Comparison of ENCODE assay signal across 19 cellular contexts in the genomic region with DNA sequence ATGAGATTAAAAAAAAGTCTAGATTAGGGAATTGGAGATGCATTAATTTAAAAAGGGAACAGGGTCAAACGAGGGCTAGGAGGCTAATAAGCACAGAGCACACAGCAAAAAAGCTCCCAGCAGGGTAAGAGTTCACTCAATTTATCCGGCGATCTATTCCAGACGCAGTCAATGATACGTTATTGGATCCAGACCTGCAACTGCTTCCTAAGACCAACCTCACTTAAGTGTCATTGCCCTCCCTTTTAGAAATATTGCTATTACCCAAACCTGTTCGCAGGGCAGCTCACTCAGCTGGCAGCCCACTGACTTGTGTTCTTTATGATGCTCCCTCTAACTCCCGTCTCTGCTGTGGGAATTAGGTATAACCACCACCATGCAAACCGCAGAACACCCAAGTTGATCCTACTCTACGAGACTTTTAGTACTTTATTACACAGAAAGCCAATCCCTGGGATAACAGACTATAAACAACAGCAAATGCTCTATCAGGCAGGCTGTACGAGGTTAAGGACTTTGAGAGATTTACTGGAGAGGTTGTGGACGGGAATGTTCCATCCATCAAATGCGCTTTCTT.
A peak's percentile ranks its signal among the peaks of the same experiment; 100 is the strongest.
DNase-seq lines count a peak whose midpoint lies in the region; ATAC-seq, FAIRE-seq and TF ChIP-seq lines count a peak whose summit lies in the region.
"Had no signal": no experiment of that assay in that cellular context is flagged by ENCODE, and none has a peak within 500 bp of the region (broad histone marks: within the 10 kb centered on the region; RNA-seq: fewer than 3 reads in every experiment).

No MANE protein-coding gene starts in this region.

- H3K79me2 ChIP-seq in Karpas-422 (ENCODE audit: low read length) (no peaks in the 10 kb centered on the region), SK-N-SH (ENCODE audit: insufficient read depth) (no peaks in the 10 kb centered on the region)

- H3K4me2 ChIP-seq in Karpas-422 (ENCODE audit: low read depth, low read length, poor library complexity, severe bottlenecking): no peak overlapping the region
- no peak overlapping the region for H3K4me2 ChIP-seq in SK-N-SH
- H3K4me2 ChIP-seq: KMS-11, PC-9 had no signal

- WGBS in SK-N-SH (ENCODE audit: low lambda C conversion rate): 70% methylated on average over 12 of the region's 12 CpGs
- WGBS in small intestine, 3 donors: 18 to 52% (median 30%) methylated on average over 12 of the region's 12 CpGs

- no peak for TF ChIP-seq CTCF in SK-N-SH (IDR thresholded peaks at IDR 0.05)

- peak in 1 of 2 experiments; percentile 87; a peak in 2 of 4 replicates for TF ChIP-seq EP300 in SK-N-SH (IDR thresholded peaks at IDR 0.05; ENCODE audit: borderline replicate concordance in 1 of 2, low read depth in 1 of 2, low read length in 1 of 2)

- ATAC-seq in left colon: peak; percentile 82

- CTCF ChIA-PET in SK-N-SH (lab: Yijun Ruan, JAX): interaction anchor here (1.0 to 2.0 kb wide), 5 partner anchors 11 to 254 kb away, joined by 3 to 7 read pairs (median 4); no protein-coding TSS in a partner anchor

- peaks cover 3% of the 10 kb centered on the region for H3K4me1 ChIP-seq in Karpas-422 (ENCODE audit: low read length)
- peaks cover 4 to 41% of the 10 kb centered on the region in 2 experiments; a peak in 3 of 4 replicates for H3K4me1 ChIP-seq in SK-N-SH (ENCODE audit: control insufficient read depth in 1 of 2, insufficient read depth in 2 of 2, low read depth in 1 of 2, low read length in 1 of 2)
- peaks cover 0 to 5% of the 10 kb centered on the region in 2 donors for H3K4me1 ChIP-seq in small intestine (ENCODE audit: control insufficient read depth in 2 of 2, insufficient read depth in 1 of 2, low read depth in 1 of 2, low read length in 1 of 2)

- H3K9me3 ChIP-seq in Karpas-422 (ENCODE audit: low read length) (no peaks in the 10 kb centered on the region), SK-N-SH (no peaks in the 10 kb centered on the region), small intestine (ENCODE audit: control insufficient read depth, low read depth) (peaks cover 1% of the 10 kb centered on the region)

- no peak for FAIRE-seq in small intestine (lab: Jason Lieb, UNC)
- FAIRE-seq: GM12892, H1 had no signal

- no peaks in the 10 kb centered on the region for H3F3A ChIP-seq in SK-N-SH (replicated peaks; ENCODE audit: insufficient read depth)

- H3K27ac ChIP-seq in Karpas-422 (ENCODE audit: low read length) (no peak overlapping the region), SK-N-SH (ENCODE audit: low read depth in 2 of 2, low read length in 1 of 2) (peak overlapping the region in 1 of 2 experiments; percentile 76; a peak in 2 of 4 replicates), small intestine (ENCODE audit: low read depth in 1 of 2, low read length in 1 of 2) (no peak overlapping the region)
- H3K27ac ChIP-seq: C4-2B, KMS-11, PC-9, SK-N-MC had no signal

- H3K9me2 ChIP-seq in Karpas-422 (replicated peaks; ENCODE audit: insufficient read depth, low read length) (no peaks in the 10 kb centered on the region), SK-N-SH (no peaks in the 10 kb centered on the region)

- no peak overlapping the region for H3K9ac ChIP-seq in Karpas-422 (ENCODE audit: low read length)
- no peak overlapping the region for H3K9ac ChIP-seq in SK-N-SH
- H3K9ac ChIP-seq: KMS-11 had no signal

- intact Hi-C loops in left colon (cut with DNase I, micrococcal nuclease): no loop called here

- H3K4me3 ChIP-seq in Karpas-422 (ENCODE audit: low read length) (no peak overlapping the region), SK-N-SH (ENCODE audit: low read depth in 2 of 2, low read length in 1 of 2) (no peak overlapping the region), small intestine (ENCODE audit: low read depth in 1 of 2, low read length in 2 of 2) (no peak overlapping the region)
- H3K4me3 ChIP-seq: PC-9, SK-N-MC had no signal

- DNase-seq in Karpas-422 (peak; percentile 11), SK-N-SH (peak; percentile 73), left colon (no peak), small intestine (peak; percentile 37), CD1c-positive myeloid dendritic cell (ENCODE audit: extremely low spot score) (no peak), hepatic stellate cell (ENCODE audit: low spot score) (no peak), NCI-H1048 (lab: John Stamatoyannopoulos, UW) (no peak)
- DNase-seq: HFFc6; MM.1S; NCI-H1105 treated with DMSO at 0.1 percent for 48 hours; NCI-H187 treated with DMSO at 0.1 percent for 48 hours; NCI-H526 treated with DMSO at 0.1 percent for 48 hours; NK-92 treated with Interleukin-12 subunit alpha and Interleukin-12 subunit beta, amount 100 ng/mL, for 24 hours; PC-9 had no signal

- H2AFZ ChIP-seq in Karpas-422 (ENCODE audit: low read length) (no peak overlapping the region), SK-N-SH (ENCODE audit: low read depth) (no peak overlapping the region)
- H2AFZ ChIP-seq: PC-9 had no signal

- no peaks in the 10 kb centered on the region for H3K27me3 ChIP-seq in Karpas-422 (ENCODE audit: low read length)
- H3K27me3 ChIP-seq in SK-N-SH (ENCODE audit: insufficient read depth): no peaks in the 10 kb centered on the region
- no peaks in the 10 kb centered on the region for H3K27me3 ChIP-seq in small intestine (ENCODE audit: control insufficient read depth in 2 of 2, insufficient read depth in 2 of 2, low read length in 2 of 2)

- TF ChIP-seq RAD21 in SK-N-SH (IDR thresholded peaks at IDR 0.05; ENCODE audit: low read length): peak; percentile 9; the same call in 1 of the 2 replicates

- H3K36me3 ChIP-seq in Karpas-422 (ENCODE audit: insufficient read depth, low read length) (no peaks in the 10 kb centered on the region), SK-N-SH (replicated peaks in 1 of 2; ENCODE audit: control insufficient read depth in 1 of 2, insufficient read depth in 2 of 2, low read length in 1 of 2) (no peaks in the 10 kb centered on the region), small intestine (ENCODE audit: control insufficient read depth in 2 of 2, insufficient read depth in 2 of 2, low read length in 2 of 2) (peaks cover 0 to 3% of the 10 kb centered on the region in 2 donors)

- no peaks in the 10 kb centered on the region for H4K20me1 ChIP-seq in Karpas-422 (ENCODE audit: insufficient read depth, low read depth, low read length)
- no peaks in the 10 kb centered on the region for H4K20me1 ChIP-seq in SK-N-SH (ENCODE audit: insufficient read depth)

- POLR2A ChIA-PET in SK-N-SH (lab: Yijun Ruan, JAX): no interaction called here

TF ChIP-seq in SK-N-SH, 30 proteins besides CTCF, POLR2A, EP300 and RAD21 (continues in another document):
- TF ChIP-seq NFIC (IDR thresholded peaks at IDR 0.05; ENCODE audit: borderline replicate concordance) (no peak), SMC3 (IDR thresholded peaks at IDR 0.05; ENCODE audit: low read depth, low read length) (no peak), FOXJ3 (CRISPR knock-in tag; IDR thresholded peaks at IDR 0.05) (no peak), MXI1 (IDR thresholded peaks at IDR 0.05; ENCODE audit: low read depth, low read length) (0 out of 2 replicates have a peak, but pooled peaks have one; percentile 14), GABPA (IDR thresholded peaks at IDR 0.05; ENCODE audit: low read depth) (no peak), RXRA (IDR thresholded peaks at IDR 0.05; ENCODE audit: borderline replicate concordance, low read depth) (no peak), MAX (IDR thresholded peaks at IDR 0.05; ENCODE audit: low read depth) (no peak), GATA2 (CRISPR knock-in tag; IDR thresholded peaks at IDR 0.05) (peak; percentile 78), FOSL2 (IDR thresholded peaks at IDR 0.05; ENCODE audit: borderline replicate concordance, low read depth) (no peak), JUND (IDR thresholded peaks at IDR 0.05) (no peak), YY1 (IDR thresholded peaks at IDR 0.05; ENCODE audit: low read depth) (no peak), CHD2 (IDR thresholded peaks at IDR 0.05; ENCODE audit: low read length, partially characterized antibody) (peak; percentile 43)
- TF ChIP-seq, protein P1, sequence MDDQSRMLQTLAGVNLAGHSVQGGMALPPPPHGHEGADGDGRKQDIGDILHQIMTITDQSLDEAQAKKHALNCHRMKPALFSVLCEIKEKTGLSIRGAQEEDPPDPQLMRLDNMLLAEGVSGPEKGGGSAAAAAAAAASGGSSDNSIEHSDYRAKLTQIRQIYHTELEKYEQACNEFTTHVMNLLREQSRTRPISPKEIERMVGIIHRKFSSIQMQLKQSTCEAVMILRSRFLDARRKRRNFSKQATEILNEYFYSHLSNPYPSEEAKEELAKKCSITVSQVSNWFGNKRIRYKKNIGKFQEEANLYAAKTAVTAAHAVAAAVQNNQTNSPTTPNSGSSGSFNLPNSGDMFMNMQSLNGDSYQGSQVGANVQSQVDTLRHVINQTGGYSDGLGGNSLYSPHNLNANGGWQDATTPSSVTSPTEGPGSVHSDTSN (IDR thresholded peaks at IDR 0.05): no peak
- TF ChIP-seq, protein P2, sequence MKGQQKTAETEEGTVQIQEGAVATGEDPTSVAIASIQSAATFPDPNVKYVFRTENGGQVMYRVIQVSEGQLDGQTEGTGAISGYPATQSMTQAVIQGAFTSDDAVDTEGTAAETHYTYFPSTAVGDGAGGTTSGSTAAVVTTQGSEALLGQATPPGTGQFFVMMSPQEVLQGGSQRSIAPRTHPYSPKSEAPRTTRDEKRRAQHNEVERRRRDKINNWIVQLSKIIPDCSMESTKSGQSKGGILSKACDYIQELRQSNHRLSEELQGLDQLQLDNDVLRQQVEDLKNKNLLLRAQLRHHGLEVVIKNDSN (IDR thresholded peaks at IDR 0.05; ENCODE audit: borderline replicate concordance, low read depth): no peak
- TF ChIP-seq, protein P3, sequence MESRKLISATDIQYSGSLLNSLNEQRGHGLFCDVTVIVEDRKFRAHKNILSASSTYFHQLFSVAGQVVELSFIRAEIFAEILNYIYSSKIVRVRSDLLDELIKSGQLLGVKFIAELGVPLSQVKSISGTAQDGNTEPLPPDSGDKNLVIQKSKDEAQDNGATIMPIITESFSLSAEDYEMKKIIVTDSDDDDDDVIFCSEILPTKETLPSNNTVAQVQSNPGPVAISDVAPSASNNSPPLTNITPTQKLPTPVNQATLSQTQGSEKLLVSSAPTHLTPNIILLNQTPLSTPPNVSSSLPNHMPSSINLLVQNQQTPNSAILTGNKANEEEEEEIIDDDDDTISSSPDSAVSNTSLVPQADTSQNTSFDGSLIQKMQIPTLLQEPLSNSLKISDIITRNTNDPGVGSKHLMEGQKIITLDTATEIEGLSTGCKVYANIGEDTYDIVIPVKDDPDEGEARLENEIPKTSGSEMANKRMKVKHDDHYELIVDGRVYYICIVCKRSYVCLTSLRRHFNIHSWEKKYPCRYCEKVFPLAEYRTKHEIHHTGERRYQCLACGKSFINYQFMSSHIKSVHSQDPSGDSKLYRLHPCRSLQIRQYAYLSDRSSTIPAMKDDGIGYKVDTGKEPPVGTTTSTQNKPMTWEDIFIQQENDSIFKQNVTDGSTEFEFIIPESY (IDR thresholded peaks at IDR 0.05; ENCODE audit: borderline replicate concordance, low read depth): no peak

Comparison
In these comparisons a context has a peak if more than half of its experiments do, and no peak if none do; other contexts are left out.
1. DNase-seq: peak in Karpas-422 (single experiment), SK-N-SH (single experiment) and small intestine (single experiment); none in left colon (0 of 2), CD1c-positive myeloid dendritic cell (single experiment), hepatic stellate cell (single experiment) and NCI-H1048 (single experiment).